16 cellular contexts compared by ENCODE assay signal in genomic region chr1:7899741-7900140, GRCh38. TPM values are rescaled to one million over a fixed set of nuclear protein-coding genes. Genes with fewer than 3 reads are reported as not detected.
DNase-seq lines count a peak whose midpoint lies in the region; ATAC-seq and TF ChIP-seq lines count a peak whose summit lies in the region.
"Had no signal": no experiment of that assay in that cellular context is flagged by ENCODE, and none has a peak within 500 bp of the region (broad histone marks: within the 10 kb centered on the region; RNA-seq: fewer than 3 reads in every experiment).

No MANE protein-coding gene starts in this region.

- H3K27ac Mint-ChIP-seq in mesothelial cell of epicardium = no peak overlapping the region
- no peak overlapping the region for H3K27ac Mint-ChIP-seq in activated naive CD4-positive, alpha-beta T cell treated with anti-CD3 and anti-CD28 coated beads, Interleukin-2, amount 10 ng/mL, durations not matched to agents 7 days and 5 days

- no peaks in the 10 kb centered on the region for H3K4me1 Mint-ChIP-seq in mesothelial cell of epicardium
- H3K4me1 Mint-ChIP-seq in activated naive CD4-positive, alpha-beta T cell treated with anti-CD3 and anti-CD28 coated beads, Interleukin-2, amount 10 ng/mL, durations not matched to agents 7 days and 5 days = peaks cover 4% of the 10 kb centered on the region

- no peaks in the 10 kb centered on the region for H3K9me3 Mint-ChIP-seq in mesothelial cell of epicardium
- H3K9me3 Mint-ChIP-seq in activated naive CD4-positive, alpha-beta T cell treated with anti-CD3 and anti-CD28 coated beads, Interleukin-2, amount 10 ng/mL, durations not matched to agents 7 days and 5 days = no peaks in the 10 kb centered on the region
- H3K9me3 Mint-ChIP-seq: naive thymus-derived CD8-positive, alpha-beta T cell had no signal

- ATAC-seq in GM18868 (IDR thresholded peaks at IDR 0.05; ENCODE audit: unreplicated experiment) = no peak
- ATAC-seq: HepG2; naive thymus-derived CD8-positive, alpha-beta T cell had no signal

- CTCF ChIA-PET in activated naive CD4-positive, alpha-beta T cell treated with anti-CD3 and anti-CD28 coated beads, Interleukin-2, amount 10 ng/mL, durations not matched to agents 7 days and 5 days (lab: Charles Lee) = interaction anchor here (1.4 to 4.3 kb wide), 3 partner anchors 92 to 232 kb away, joined by 4 to 36 read pairs (median 9); no protein-coding TSS in a partner anchor

- H3K27me3 Mint-ChIP-seq in mesothelial cell of epicardium (ENCODE audit: low read depth) = no peaks in the 10 kb centered on the region
- H3K27me3 Mint-ChIP-seq in activated naive CD4-positive, alpha-beta T cell treated with anti-CD3 and anti-CD28 coated beads, Interleukin-2, amount 10 ng/mL, durations not matched to agents 7 days and 5 days = peaks cover 15% of the 10 kb centered on the region
- H3K27me3 Mint-ChIP-seq: naive thymus-derived CD8-positive, alpha-beta T cell had no signal

- H3K36me3 Mint-ChIP-seq in mesothelial cell of epicardium = no peaks in the 10 kb centered on the region
- no peaks in the 10 kb centered on the region for H3K36me3 Mint-ChIP-seq in activated naive CD4-positive, alpha-beta T cell treated with anti-CD3 and anti-CD28 coated beads, Interleukin-2, amount 10 ng/mL, durations not matched to agents 7 days and 5 days
- H3K36me3 Mint-ChIP-seq: naive thymus-derived CD8-positive, alpha-beta T cell had no signal

- peak; percentile 13 for DNase-seq in A172 (ENCODE audit: low spot score)
- DNase-seq in H4 (ENCODE audit: low spot score) = peak; percentile 5
- DNase-seq in SKM-1 treated with dmso at 0.1 percent for 144 hours (lab: John Stamatoyannopoulos, UW; ENCODE audit: unreplicated experiment) = peak; percentile 76
- DNase-seq in dermis blood vessel endothelial cell = peak; percentile 15
- no peak for DNase-seq in mesothelial cell of epicardium (ENCODE audit: low spot score in 2 of 2, unreplicated experiment in 2 of 2)
- DNase-seq in cerebellar cortex (ENCODE audit: low spot score) = no peak
- DNase-seq in activated naive CD4-positive, alpha-beta T cell treated with anti-CD3 and anti-CD28 coated beads, Interleukin-2, amount 10 ng/mL, durations not matched to agents 7 days and 5 days = no peak
- DNase-seq: central memory CD4-positive, alpha-beta T cell; naive thymus-derived CD8-positive, alpha-beta T cell; NCI-H2171; PC-9; T1000 had no signal

- no peak for TF ChIP-seq CTCF in mesothelial cell of epicardium (IDR thresholded peaks at IDR 0.05; ENCODE audit: unreplicated experiment)

- H3K4me3 Mint-ChIP-seq in mesothelial cell of epicardium = no peak overlapping the region
- no peak overlapping the region for H3K4me3 Mint-ChIP-seq in activated naive CD4-positive, alpha-beta T cell treated with anti-CD3 and anti-CD28 coated beads, Interleukin-2, amount 10 ng/mL, durations not matched to agents 7 days and 5 days

RNA-seq across cellular contexts. Expression of gene TNFRSF9, which starts 40.9 kb away (rescaled TPM):
- total RNA-seq in A172 (2014; rRNA removed; shearing (Covaris generic)) = 0.95 and 2.2 TPM in 2 replicates
- total RNA-seq in H4 (2014; rRNA removed; shearing (Covaris generic)) = 1.2 and 2.0 TPM in 2 replicates
- total RNA-seq in dermis blood vessel endothelial cell (0.09 and 0.51 TPM in 2 replicates), mesothelial cell of epicardium (2.0 to 2.3 TPM (median 2.2 TPM) in 3 replicates)
- total RNA-seq: H1 had no signal

RNA-seq across cellular contexts. Expression of gene UTS2, which starts 46.9 kb away (rescaled TPM):
- not detected in 2 replicates for total RNA-seq in A172 (2014; rRNA removed; shearing (Covaris generic))
- not detected in 2 replicates for total RNA-seq in H4 (2014; rRNA removed; shearing (Covaris generic))
- not detected in 2 replicates for total RNA-seq in dermis blood vessel endothelial cell
- not detected in 3 replicates for total RNA-seq in mesothelial cell of epicardium
- total RNA-seq: H1; HepG2; naive thymus-derived CD8-positive, alpha-beta T cell; skeletal muscle tissue had no signal

Comparison
In these comparisons a context has a peak if more than half of its experiments do, and no peak if none do; other contexts are left out.
1. DNase-seq: peak in A172 (single experiment), H4 (single experiment), SKM-1 treated with dmso at 0.1 percent for 144 hours (single experiment) and dermis blood vessel endothelial cell (single experiment); none in mesothelial cell of epicardium (0 of 2), cerebellar cortex (single experiment) and activated naive CD4-positive, alpha-beta T cell treated with anti-CD3 and anti-CD28 coated beads, Interleukin-2, amount 10 ng/mL, durations not matched to agents 7 days and 5 days (single experiment).